ENCODE assay signal across 1 cellular context in the genomic region with DNA sequence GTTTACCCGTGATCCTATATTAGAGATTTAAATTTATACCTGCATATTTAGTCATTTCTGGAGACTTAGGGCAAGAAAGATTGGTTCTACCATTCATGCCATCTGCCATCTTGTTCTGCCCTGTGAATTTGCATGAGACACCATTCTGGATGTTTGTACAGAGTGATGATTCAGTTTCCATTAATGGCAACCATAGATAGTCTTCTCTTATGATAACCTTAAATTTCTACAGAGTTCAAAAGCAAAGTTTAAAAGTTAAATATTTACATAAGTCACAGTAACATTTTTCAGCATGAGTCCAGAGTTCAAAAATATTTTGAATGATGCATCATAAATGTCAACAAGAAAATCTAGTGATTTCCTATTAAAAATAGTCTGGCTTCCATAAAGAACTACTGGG.
TF ChIP-seq lines count a peak whose summit lies in the region.

No MANE protein-coding gene starts in this region.

TF ChIP-seq in HepG2, 621 proteins besides CTCF, POLR2A, EP300 and RAD21 (continued from another document and continues in another):
- TF ChIP-seq ZNF318 (CRISPR knock-in tag; IDR thresholded peaks at IDR 0.05) (no peak), ZFYVE20 (CRISPR knock-in tag; IDR thresholded peaks at IDR 0.05; ENCODE audit: borderline replicate concordance, low read depth) (no peak), MEIS2 (CRISPR knock-in tag; IDR thresholded peaks at IDR 0.05) (no peak), NFE2L2 (IDR thresholded peaks at IDR 0.05; ENCODE audit: low read length) (no peak), SALL1 (CRISPR knock-in tag; IDR thresholded peaks at IDR 0.05) (no peak), ZKSCAN8 (CRISPR knock-in tag; IDR thresholded peaks at IDR 0.05; ENCODE audit: borderline replicate concordance) (no peak), STAT5B (CRISPR knock-in tag; IDR thresholded peaks at IDR 0.05) (no peak), SIX1 (CRISPR knock-in tag; IDR thresholded peaks at IDR 0.05; ENCODE audit: borderline replicate concordance) (no peak), ZNF383 (CRISPR knock-in tag; IDR thresholded peaks at IDR 0.05; ENCODE audit: borderline replicate concordance) (no peak), ATF1 (CRISPR knock-in tag; IDR thresholded peaks at IDR 0.05) (no peak; the same call in 1 of the 2 replicates), CREBL2 (CRISPR knock-in tag; IDR thresholded peaks at IDR 0.05; ENCODE audit: borderline replicate concordance) (no peak), KLF16 (CRISPR knock-in tag; IDR thresholded peaks at IDR 0.05) (peak in 1 of 2 experiments; percentile 61; a peak in 2 of 4 replicates), NR2F1 (CRISPR knock-in tag; IDR thresholded peaks at IDR 0.05) (peak in 1 of 2 experiments; percentile 73; a peak in 2 of 4 replicates), ZNF276 (CRISPR knock-in tag; IDR thresholded peaks at IDR 0.05; ENCODE audit: low read depth) (no peak), EEA1 (CRISPR knock-in tag; IDR thresholded peaks at IDR 0.05; ENCODE audit: borderline replicate concordance) (no peak), SRF (IDR thresholded peaks at IDR 0.05; ENCODE audit: low read depth, low read length) (no peak), NCOR1 (IDR thresholded peaks at IDR 0.05; ENCODE audit: borderline replicate concordance, low read length) (peak; percentile 65; the same call in 1 of the 2 replicates), MED8 (CRISPR knock-in tag; IDR thresholded peaks at IDR 0.05; ENCODE audit: insufficient replicate concordance) (no peak), MEF2D (CRISPR knock-in tag; IDR thresholded peaks at IDR 0.05) (no peak), MATR3 (CRISPR knock-in tag; IDR thresholded peaks at IDR 0.05) (no peak), NFKB2 (CRISPR knock-in tag; IDR thresholded peaks at IDR 0.05; ENCODE audit: borderline replicate concordance) (no peak), ZBTB2 (CRISPR knock-in tag; IDR thresholded peaks at IDR 0.05; ENCODE audit: low read depth) (no peak), RORA (CRISPR knock-in tag; IDR thresholded peaks at IDR 0.05) (no peak), CREB1 (IDR thresholded peaks at IDR 0.05) (peak; percentile 15; the same call in 1 of the 2 replicates), CREB1 (CRISPR knock-in tag; IDR thresholded peaks at IDR 0.05) (0 out of 2 replicates have a peak, but pooled peaks have one; percentile 27), PRDM15 (CRISPR knock-in tag; IDR thresholded peaks at IDR 0.05) (no peak), HNRNPH1 (optimal IDR thresholded peaks at IDR 0.05; ENCODE audit: low read depth, low read length) (no peak), ELF3 (CRISPR knock-in tag; IDR thresholded peaks at IDR 0.05) (peak; percentile 39; the same call in 1 of the 2 replicates), PLRG1 (conservative IDR thresholded peaks at IDR 0.05) (no peak), ZNF761 (CRISPR knock-in tag; conservative IDR thresholded peaks at IDR 0.05) (no peak), EED (CRISPR knock-in tag; IDR thresholded peaks at IDR 0.05) (no peak), PRPF4 (IDR thresholded peaks at IDR 0.05; ENCODE audit: low read depth, low read length, poor library complexity, severe bottlenecking) (no peak), MTF1 (CRISPR knock-in tag; IDR thresholded peaks at IDR 0.05) (no peak), HES4 (CRISPR knock-in tag; IDR thresholded peaks at IDR 0.05; ENCODE audit: borderline replicate concordance) (no peak), PHB2 (IDR thresholded peaks at IDR 0.05; ENCODE audit: partially characterized antibody) (no peak), JUNB (CRISPR knock-in tag; IDR thresholded peaks at IDR 0.05; ENCODE audit: borderline replicate concordance) (no peak), JUND (CRISPR knock-in tag; IDR thresholded peaks at IDR 0.05) (no peak), NCOA1 (CRISPR knock-in tag; IDR thresholded peaks at IDR 0.05) (no peak), ZNF44 (CRISPR knock-in tag; IDR thresholded peaks at IDR 0.05) (no peak), TCF7L2 (IDR thresholded peaks at IDR 0.05; ENCODE audit: low read depth, low read length) (no peak), HNF4A (CRISPR knock-in tag; IDR thresholded peaks at IDR 0.05) (peak; percentile 50), SP4 (CRISPR knock-in tag; IDR thresholded peaks at IDR 0.05) (no peak), TOPORS (CRISPR knock-in tag; IDR thresholded peaks at IDR 0.05) (no peak)
- TF ChIP-seq, protein P1, sequence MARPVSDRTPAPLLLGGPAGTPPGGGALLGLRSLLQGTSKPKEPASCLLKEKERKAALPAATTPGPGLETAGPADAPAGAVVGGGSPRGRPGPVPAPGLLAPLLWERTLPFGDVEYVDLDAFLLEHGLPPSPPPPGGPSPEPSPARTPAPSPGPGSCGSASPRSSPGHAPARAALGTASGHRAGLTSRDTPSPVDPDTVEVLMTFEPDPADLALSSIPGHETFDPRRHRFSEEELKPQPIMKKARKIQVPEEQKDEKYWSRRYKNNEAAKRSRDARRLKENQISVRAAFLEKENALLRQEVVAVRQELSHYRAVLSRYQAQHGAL (CRISPR knock-in tag; IDR thresholded peaks at IDR 0.05; ENCODE audit: not compliant biosample characterization), result no peak
- TF ChIP-seq, protein P2, sequence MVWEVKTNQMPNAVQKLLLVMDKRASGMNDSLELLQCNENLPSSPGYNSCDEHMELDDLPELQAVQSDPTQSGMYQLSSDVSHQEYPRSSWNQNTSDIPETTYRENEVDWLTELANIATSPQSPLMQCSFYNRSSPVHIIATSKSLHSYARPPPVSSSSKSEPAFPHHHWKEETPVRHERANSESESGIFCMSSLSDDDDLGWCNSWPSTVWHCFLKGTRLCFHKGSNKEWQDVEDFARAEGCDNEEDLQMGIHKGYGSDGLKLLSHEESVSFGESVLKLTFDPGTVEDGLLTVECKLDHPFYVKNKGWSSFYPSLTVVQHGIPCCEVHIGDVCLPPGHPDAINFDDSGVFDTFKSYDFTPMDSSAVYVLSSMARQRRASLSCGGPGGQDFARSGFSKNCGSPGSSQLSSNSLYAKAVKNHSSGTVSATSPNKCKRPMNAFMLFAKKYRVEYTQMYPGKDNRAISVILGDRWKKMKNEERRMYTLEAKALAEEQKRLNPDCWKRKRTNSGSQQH (CRISPR knock-in tag; IDR thresholded peaks at IDR 0.05; ENCODE audit: low read depth), result no peak
- TF ChIP-seq, protein P3, sequence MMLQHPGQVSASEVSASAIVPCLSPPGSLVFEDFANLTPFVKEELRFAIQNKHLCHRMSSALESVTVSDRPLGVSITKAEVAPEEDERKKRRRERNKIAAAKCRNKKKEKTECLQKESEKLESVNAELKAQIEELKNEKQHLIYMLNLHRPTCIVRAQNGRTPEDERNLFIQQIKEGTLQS (CRISPR knock-in tag; IDR thresholded peaks at IDR 0.05), result peak; percentile 25; the same call in 1 of the 2 replicates
